1 cellular context compared by ENCODE assay signal in the genomic region with DNA sequence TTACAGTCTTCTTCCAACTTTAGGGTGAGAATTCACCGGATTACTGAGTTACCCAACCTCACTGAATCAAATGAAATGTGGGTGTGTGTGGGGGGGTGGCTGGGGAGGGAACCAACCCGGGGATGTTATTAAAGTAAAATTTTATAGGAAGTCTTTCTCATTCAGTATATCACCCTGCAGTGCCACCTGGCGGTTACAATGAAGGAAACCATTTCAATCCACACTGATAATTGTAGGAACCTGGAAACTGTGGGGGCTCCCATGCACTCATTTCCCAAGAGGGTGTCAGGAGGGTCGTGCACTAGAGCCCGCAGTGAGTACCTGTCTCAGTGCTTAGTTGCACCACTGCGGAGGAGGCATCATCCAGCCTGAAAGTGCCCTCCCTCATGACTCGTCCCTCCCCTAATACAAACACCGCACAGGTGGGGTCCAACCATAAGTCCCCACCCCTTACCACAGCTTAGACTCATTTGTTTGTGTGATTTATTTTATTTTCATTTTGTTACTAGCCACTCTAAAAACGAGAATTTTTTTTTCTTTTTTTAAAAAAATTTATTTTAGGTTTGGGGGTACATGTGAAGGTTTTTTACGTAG.
TF ChIP-seq lines count a peak whose summit lies in the region.

No MANE protein-coding gene starts in this region.

TF ChIP-seq in H1, 55 proteins besides CTCF, POLR2A, EP300 and RAD21 (continued from another document):
- TF ChIP-seq CBX5 (IDR thresholded peaks at IDR 0.05; ENCODE audit: low read depth, low read length) (no peak), HDAC2 (IDR thresholded peaks at IDR 0.05; ENCODE audit: borderline replicate concordance in 1 of 2, low read depth in 2 of 2, low read length in 2 of 2) (no peak), POU5F1 (IDR thresholded peaks at IDR 0.05; ENCODE audit: low read depth, low read length) (no peak), BRCA1 (IDR thresholded peaks at IDR 0.05; ENCODE audit: low read depth, low read length) (no peak), GTF2F1 (IDR thresholded peaks at IDR 0.05; ENCODE audit: borderline replicate concordance, low read depth, low read length) (no peak), ATF2 (IDR thresholded peaks at IDR 0.05; ENCODE audit: low read length) (no peak), CHD1 (IDR thresholded peaks at IDR 0.05; ENCODE audit: low read depth, low read length) (no peak), RXRA (IDR thresholded peaks at IDR 0.05; ENCODE audit: insufficient read depth, low read depth, low read length) (no peak), SIRT6 (IDR thresholded peaks at IDR 0.05; ENCODE audit: low read length) (no peak), SRF (IDR thresholded peaks at IDR 0.05; ENCODE audit: low read depth, low read length) (no peak), SP2 (IDR thresholded peaks at IDR 0.05; ENCODE audit: low read length) (no peak), KDM1A (IDR thresholded peaks at IDR 0.05; ENCODE audit: borderline replicate concordance, low read length) (no peak), CBX8 (IDR thresholded peaks at IDR 0.05; ENCODE audit: borderline replicate concordance, low read depth, low read length) (no peak), RBBP5 (IDR thresholded peaks at IDR 0.05; ENCODE audit: borderline replicate concordance, low read depth, low read length) (no peak)
